1 cellular context compared by ENCODE assay signal in the genomic region with DNA sequence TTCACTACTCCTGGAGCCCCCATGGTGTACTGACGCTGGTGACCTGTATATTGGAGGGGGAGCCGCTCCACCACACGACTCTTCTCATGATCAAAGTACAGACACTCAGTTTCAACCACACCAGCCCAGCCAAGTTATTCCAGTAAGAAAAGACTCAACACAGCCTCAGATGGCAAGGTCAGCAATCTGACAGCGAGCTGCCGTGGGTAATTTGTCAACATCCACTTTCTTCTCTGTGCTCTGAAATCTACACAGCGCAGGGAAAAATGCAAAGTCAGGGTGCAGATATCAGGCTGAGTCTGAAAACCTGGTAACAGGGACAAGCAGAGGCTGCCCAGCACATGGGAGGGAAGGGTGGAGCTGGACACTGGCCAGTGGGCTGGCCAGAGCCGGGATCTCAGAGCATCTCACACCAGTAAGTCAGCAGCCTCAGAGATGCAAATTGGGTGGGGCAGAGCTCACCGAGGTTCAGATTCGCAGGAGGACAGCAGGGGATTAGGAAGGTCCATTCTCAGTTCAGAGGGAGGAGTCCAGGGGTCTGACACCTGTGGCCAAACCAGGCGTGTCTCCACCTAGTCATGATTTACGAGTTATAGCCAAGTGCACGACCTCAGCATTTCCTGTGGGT.
TF ChIP-seq lines count a peak whose summit lies in the region.

No MANE protein-coding gene starts in this region.

TF ChIP-seq in K562, 482 proteins besides CTCF, POLR2A, EP300 and RAD21:
- TF ChIP-seq ZNF407 (IDR thresholded peaks at IDR 0.05; ENCODE audit: low read depth): no peak
- TF ChIP-seq, protein P1, sequence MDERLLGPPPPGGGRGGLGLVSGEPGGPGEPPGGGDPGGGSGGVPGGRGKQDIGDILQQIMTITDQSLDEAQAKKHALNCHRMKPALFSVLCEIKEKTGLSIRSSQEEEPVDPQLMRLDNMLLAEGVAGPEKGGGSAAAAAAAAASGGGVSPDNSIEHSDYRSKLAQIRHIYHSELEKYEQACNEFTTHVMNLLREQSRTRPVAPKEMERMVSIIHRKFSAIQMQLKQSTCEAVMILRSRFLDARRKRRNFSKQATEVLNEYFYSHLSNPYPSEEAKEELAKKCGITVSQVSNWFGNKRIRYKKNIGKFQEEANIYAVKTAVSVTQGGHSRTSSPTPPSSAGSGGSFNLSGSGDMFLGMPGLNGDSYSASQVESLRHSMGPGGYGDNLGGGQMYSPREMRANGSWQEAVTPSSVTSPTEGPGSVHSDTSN (CRISPR knock-in tag; IDR thresholded peaks at IDR 0.05; ENCODE audit: low read depth): no peak
- TF ChIP-seq, protein P1 (tag; conservative IDR thresholded peaks at IDR 0.05; ENCODE audit: low read depth): peak; percentile 41; the same call in 1 of the 2 replicates
- TF ChIP-seq CEBPB (tag; IDR thresholded peaks at IDR 0.05): no peak
- TF ChIP-seq C11orf30 (IDR thresholded peaks at IDR 0.05; ENCODE audit: low read depth): peak; percentile 44; the same call in 1 of the 2 replicates
- TF ChIP-seq, protein P2, sequence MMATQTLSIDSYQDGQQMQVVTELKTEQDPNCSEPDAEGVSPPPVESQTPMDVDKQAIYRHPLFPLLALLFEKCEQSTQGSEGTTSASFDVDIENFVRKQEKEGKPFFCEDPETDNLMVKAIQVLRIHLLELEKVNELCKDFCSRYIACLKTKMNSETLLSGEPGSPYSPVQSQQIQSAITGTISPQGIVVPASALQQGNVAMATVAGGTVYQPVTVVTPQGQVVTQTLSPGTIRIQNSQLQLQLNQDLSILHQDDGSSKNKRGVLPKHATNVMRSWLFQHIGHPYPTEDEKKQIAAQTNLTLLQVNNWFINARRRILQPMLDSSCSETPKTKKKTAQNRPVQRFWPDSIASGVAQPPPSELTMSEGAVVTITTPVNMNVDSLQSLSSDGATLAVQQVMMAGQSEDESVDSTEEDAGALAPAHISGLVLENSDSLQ (IDR thresholded peaks at IDR 0.05): peak; percentile 41; the same call in 1 of the 2 replicates
- peak; percentile 63; the same call in 1 of the 2 replicates for TF ChIP-seq MAFG (tag; conservative IDR thresholded peaks at IDR 0.05)
- no peak for TF ChIP-seq ZNF124 (CRISPR knock-in tag; IDR thresholded peaks at IDR 0.05)
- TF ChIP-seq ZNF316 (IDR thresholded peaks at IDR 0.05): peak; percentile 48
